In the genomic region with DNA sequence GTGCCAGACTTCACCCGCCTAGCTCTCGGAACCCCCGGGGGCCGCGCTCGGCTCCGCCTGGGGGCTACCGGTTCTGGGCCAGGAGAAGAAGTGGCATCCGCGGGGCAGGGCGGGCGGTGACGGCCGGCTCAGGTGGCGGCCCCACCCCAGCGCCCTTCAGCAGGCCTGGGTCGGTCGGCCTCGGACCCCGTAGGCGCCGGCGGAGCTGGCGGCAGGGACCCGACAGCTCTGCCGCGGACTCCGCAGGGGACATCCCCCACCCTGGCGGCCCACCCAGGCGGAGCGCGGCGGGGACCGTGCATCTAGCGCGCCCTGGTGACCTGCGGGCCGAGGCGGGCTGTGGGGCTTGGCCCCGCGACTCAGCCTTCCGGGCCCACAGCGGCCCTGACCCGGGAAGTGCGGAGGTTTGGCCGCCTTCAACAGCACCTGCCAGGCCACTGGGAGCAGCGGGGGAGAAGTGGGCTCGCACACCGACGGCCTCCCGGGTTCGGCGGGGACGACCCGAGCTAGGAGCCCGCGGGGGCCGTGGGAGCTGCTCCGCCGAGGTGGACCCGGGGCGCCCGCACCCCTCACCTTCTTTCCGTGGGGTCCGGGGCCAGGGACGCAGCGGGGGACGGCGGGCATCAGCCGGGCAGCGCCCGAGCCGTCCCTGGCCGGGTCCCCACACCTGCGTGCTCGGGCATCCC, we compare ENCODE assay signal across 8 cellular contexts.
DNase-seq lines count a peak whose midpoint lies in the region; ATAC-seq and TF ChIP-seq lines count a peak whose summit lies in the region.

No MANE protein-coding gene starts in this region.

- H3K4me3 ChIP-seq in DOHH2 (ENCODE audit: low read length), result no peak overlapping the region
- peak overlapping the region; percentile 26 for H3K4me3 ChIP-seq in RWPE2 (ENCODE audit: severe bottlenecking)
- H3K4me3 ChIP-seq in esophagus squamous epithelium, result peak overlapping the region; percentile 54 to 74 (median 58)
- peak overlapping the region; percentile 13 for H3K4me3 ChIP-seq in neuron (ENCODE audit: low read length)
- H3K4me3 ChIP-seq in HAP-1, result no peak overlapping the region

- peak; percentile 40 for ATAC-seq in RWPE2 (ENCODE audit: low read depth)

- H3K36me3 ChIP-seq in DOHH2 (ENCODE audit: control insufficient read depth, low read length) (no peaks in the 10 kb centered on the region), RWPE2 (ENCODE audit: low read depth) (no peaks in the 10 kb centered on the region), esophagus squamous epithelium (no peaks in the 10 kb centered on the region), neuron (ENCODE audit: insufficient read depth, low read length) (no peaks in the 10 kb centered on the region), HAP-1 (replicated peaks) (no peaks in the 10 kb centered on the region)

- H3K4me2 ChIP-seq in DOHH2 (ENCODE audit: low read length), result 0 out of 2 replicates have a peak overlapping the region, but pooled peaks have one; percentile 16

- H3K27ac ChIP-seq in DOHH2 (ENCODE audit: low read depth, low read length), result no peak overlapping the region
- H3K27ac ChIP-seq in RWPE2 (ENCODE audit: poor library complexity, severe bottlenecking), result no peak overlapping the region
- H3K27ac ChIP-seq in esophagus squamous epithelium, result peak overlapping the region; percentile 77 to 93 (median 82)

- peak overlapping the region; percentile 31 for H2AFZ ChIP-seq in neuron (ENCODE audit: low read depth, low read length)

- DNase-seq in RWPE2 (ENCODE audit: low spot score), result no peak
- DNase-seq in esophagus squamous epithelium (lab: John Stamatoyannopoulos, UW), result no peak
- no peak for DNase-seq in HAP-1 (ENCODE audit: low spot score in 2 of 2)
- no peak for DNase-seq in activated CD4-positive, alpha-beta T cell treated with anti-CD3 and anti-CD28 coated beads, Interleukin-2, amount 50 U/mL, for 4 hours
- DNase-seq in KBM-7, result no peak
- no peak for DNase-seq in NCI-H524 treated with DMSO at 0.1 percent for 48 hours (lab: John Stamatoyannopoulos, UW)

- H3K4me1 ChIP-seq in DOHH2 (ENCODE audit: control insufficient read depth, low read length) (no peaks in the 10 kb centered on the region), RWPE2 (ENCODE audit: insufficient read depth, poor library complexity, severe bottlenecking) (peaks cover 10% of the 10 kb centered on the region), esophagus squamous epithelium (peaks cover 19 to 50% (median 23%) of the 10 kb centered on the region in 3 donors), neuron (ENCODE audit: insufficient read depth, low read length) (peaks cover 15% of the 10 kb centered on the region), HAP-1 (peaks cover 13% of the 10 kb centered on the region)

- H4K20me1 ChIP-seq in DOHH2 (ENCODE audit: control insufficient read depth, insufficient read depth, low read depth, low read length), result no peaks in the 10 kb centered on the region

- H3K9me3 ChIP-seq in DOHH2 (ENCODE audit: control insufficient read depth, insufficient read depth, low read length) (no peaks in the 10 kb centered on the region), RWPE2 (ENCODE audit: severe bottlenecking) (no peaks in the 10 kb centered on the region), esophagus squamous epithelium (no peaks in the 10 kb centered on the region), neuron (ENCODE audit: low read length) (no peaks in the 10 kb centered on the region), HAP-1 (no peaks in the 10 kb centered on the region)

- in situ Hi-C loops in HAP-1 (cut with MboI; ENCODE audit: low sequenced_read_pairs) (no loop called here), KBM-7 (cut with MboI; ENCODE audit: low pct_unique_long_range_greater_than_20kb, low sequenced_read_pairs) (no loop called here)

- no peak for TF ChIP-seq POLR2A in esophagus squamous epithelium (IDR thresholded peaks at IDR 0.05)

- TF ChIP-seq CTCF in DOHH2 (IDR thresholded peaks at IDR 0.05; ENCODE audit: low read depth, low read length, poor library complexity, severe bottlenecking), result no peak
- no peak for TF ChIP-seq CTCF in RWPE2 (IDR thresholded peaks at IDR 0.05; ENCODE audit: poor library complexity, severe bottlenecking)
- no peak for TF ChIP-seq CTCF in esophagus squamous epithelium (IDR thresholded peaks at IDR 0.05)

- H3F3A ChIP-seq in DOHH2 (ENCODE audit: control insufficient read depth, insufficient read depth), result no peaks in the 10 kb centered on the region

- no peaks in the 10 kb centered on the region for H3K9me2 ChIP-seq in DOHH2 (replicated peaks; ENCODE audit: control insufficient read depth, low read length)

- WGBS in esophagus squamous epithelium, 2 donors, result no CpG with 5 or more reads among the region's 76 CpGs

- H3K27me3 ChIP-seq in DOHH2 (ENCODE audit: control insufficient read depth, low read length), result peaks cover 39% of the 10 kb centered on the region
- H3K27me3 ChIP-seq in RWPE2 (ENCODE audit: insufficient read depth, poor library complexity, severe bottlenecking), result peaks cover 26% of the 10 kb centered on the region
- H3K27me3 ChIP-seq in esophagus squamous epithelium, result peaks cover 0 to 41% (median 3%) of the 10 kb centered on the region in 4 donors
- H3K27me3 ChIP-seq in neuron (ENCODE audit: insufficient read depth, low read length), result peaks cover 31% of the 10 kb centered on the region
- H3K27me3 ChIP-seq in HAP-1 (ENCODE audit: low read depth), result no peaks in the 10 kb centered on the region

- no peaks in the 10 kb centered on the region for H3K79me2 ChIP-seq in DOHH2 (ENCODE audit: control insufficient read depth, low read length)

- intact Hi-C loops in esophagus squamous epithelium (cut with DNase I), result no loop called here

Comparison
In these comparisons a context has a peak if more than half of its experiments do, and no peak if none do; other contexts are left out.
1. H3K27ac ChIP-seq: peak in esophagus squamous epithelium (4 of 4); none in DOHH2 (single experiment) and RWPE2 (single experiment).
2. H3K4me3 ChIP-seq: peak in RWPE2 (single experiment), esophagus squamous epithelium (4 of 4) and neuron (single experiment); none in DOHH2 (single experiment) and HAP-1 (single experiment).